In the genomic region with DNA sequence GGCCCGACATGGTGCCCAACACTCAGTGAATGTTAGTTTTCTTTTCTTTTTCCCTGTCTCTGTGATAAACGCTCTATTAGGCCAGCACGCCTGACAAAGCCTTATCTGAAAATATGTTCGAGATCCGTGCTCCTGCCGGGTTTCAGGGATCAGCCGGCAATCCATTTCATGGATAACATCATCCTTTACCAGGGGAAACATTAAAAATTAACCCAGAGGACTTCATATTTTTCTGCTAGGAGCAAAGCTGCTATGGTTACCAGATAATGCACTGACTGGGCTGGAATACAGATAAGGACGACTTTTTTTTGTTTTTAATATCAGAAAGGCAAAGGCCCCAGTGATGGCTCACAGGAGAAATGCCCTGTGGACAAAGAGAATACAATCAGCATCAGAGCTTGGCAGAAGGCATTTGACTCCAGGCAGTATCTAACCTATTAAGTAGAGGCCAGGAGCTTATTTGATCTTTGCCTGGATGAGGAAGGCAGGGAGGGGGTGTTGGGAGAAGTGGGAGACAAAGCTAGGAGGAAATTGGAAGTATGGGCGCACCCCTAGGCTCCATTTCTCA, we compare ENCODE assay signal across 37 cellular contexts.
"Had no signal": no experiment of that assay in that cellular context is flagged by ENCODE, and none has a peak within 500 bp of the region (broad histone marks: within the 10 kb centered on the region; RNA-seq: fewer than 3 reads in every experiment).

No MANE protein-coding gene starts in this region.

- H3K27me3 Mint-ChIP-seq: activated B cell treated with CpG ODN at 0.5 μM for 24 hours; activated CD4-positive, alpha-beta memory T cell treated with anti-CD3 and anti-CD28 coated beads, Interleukin-2, amount 10 ng/mL, durations not matched to agents 7 days and 5 days; activated naive CD4-positive, alpha-beta T cell treated with anti-CD3 and anti-CD28 coated beads, Interleukin-2, amount 50 U/mL, for 24 hours; activated naive CD8-positive, alpha-beta T cell treated with anti-CD3 and anti-CD28 coated beads, Interleukin-2, amount 10 ng/mL, durations not matched to agents 7 days and 5 days had no signal

- H3K27ac ChIP-seq: ascending aorta, KMS-11, Peyer's patch, SJSA1, VCaP had no signal

- H3K27me3 ChIP-seq: ascending aorta, Peyer's patch, SJSA1 had no signal

- H3K4me3 Mint-ChIP-seq: activated B cell treated with CpG ODN at 0.5 μM for 24 hours; activated CD4-positive, alpha-beta memory T cell treated with anti-CD3 and anti-CD28 coated beads, Interleukin-2, amount 10 ng/mL, durations not matched to agents 7 days and 5 days; activated naive CD4-positive, alpha-beta T cell treated with anti-CD3 and anti-CD28 coated beads, Interleukin-2, amount 50 U/mL, for 24 hours; activated naive CD8-positive, alpha-beta T cell treated with anti-CD3 and anti-CD28 coated beads, Interleukin-2, amount 10 ng/mL, durations not matched to agents 7 days and 5 days; activated T-cell treated with anti-CD3 and anti-CD28 coated beads, Interleukin-2, amount 50 U/mL, for 72 hours; activated T-helper 17 cell treated with anti-CD3 and anti-CD28 coated beads, Interleukin-2, amount 50 U/mL, for 72 hours had no signal

- H3K9me3 Mint-ChIP-seq: activated B cell treated with CpG ODN at 0.5 μM for 24 hours; activated naive CD4-positive, alpha-beta T cell treated with anti-CD3 and anti-CD28 coated beads, Interleukin-2, amount 50 U/mL, for 24 hours had no signal

- H3K36me3 Mint-ChIP-seq: activated naive CD4-positive, alpha-beta T cell treated with anti-CD3 and anti-CD28 coated beads, Interleukin-2, amount 50 U/mL, for 24 hours; activated naive CD8-positive, alpha-beta T cell treated with anti-CD3 and anti-CD28 coated beads, Interleukin-2, amount 10 ng/mL, durations not matched to agents 7 days and 5 days had no signal

- H3K4me1 Mint-ChIP-seq: activated B cell treated with CpG ODN at 0.5 μM for 24 hours; activated CD4-positive, alpha-beta memory T cell treated with anti-CD3 and anti-CD28 coated beads, Interleukin-2, amount 10 ng/mL, durations not matched to agents 7 days and 5 days; activated naive CD4-positive, alpha-beta T cell treated with anti-CD3 and anti-CD28 coated beads, Interleukin-2, amount 50 U/mL, for 24 hours; activated naive CD8-positive, alpha-beta T cell treated with anti-CD3 and anti-CD28 coated beads, Interleukin-2, amount 10 ng/mL, durations not matched to agents 7 days and 5 days; activated T-helper 17 cell treated with anti-CD3 and anti-CD28 coated beads, Interleukin-2, amount 50 U/mL, for 72 hours had no signal

- H3K9me3 ChIP-seq: ascending aorta, Peyer's patch, SJSA1 had no signal

- H3K4me1 ChIP-seq: ascending aorta, Peyer's patch, SJSA1 had no signal

- H3K36me3 ChIP-seq: ascending aorta, Peyer's patch, SJSA1 had no signal

- H3K4me3 ChIP-seq: ascending aorta, Peyer's patch, SJSA1 had no signal

- H3K27ac Mint-ChIP-seq: activated B cell treated with CpG ODN at 0.5 μM for 24 hours; activated CD4-positive, alpha-beta memory T cell treated with anti-CD3 and anti-CD28 coated beads, Interleukin-2, amount 10 ng/mL, durations not matched to agents 7 days and 5 days; activated naive CD4-positive, alpha-beta T cell treated with anti-CD3 and anti-CD28 coated beads, Interleukin-2, amount 50 U/mL, for 24 hours; activated naive CD8-positive, alpha-beta T cell treated with anti-CD3 and anti-CD28 coated beads, Interleukin-2, amount 10 ng/mL, durations not matched to agents 7 days and 5 days; activated T-cell treated with anti-CD3 and anti-CD28 coated beads, Interleukin-2, amount 50 U/mL, for 72 hours; activated T-helper 17 cell treated with anti-CD3 and anti-CD28 coated beads, Interleukin-2, amount 50 U/mL, for 72 hours had no signal

- ATAC-seq: activated T-cell treated with anti-CD3 and anti-CD28 coated beads, Interleukin-2, amount 50 U/mL, for 72 hours; activated T-helper 17 cell treated with anti-CD3 and anti-CD28 coated beads, Interleukin-2, amount 50 U/mL, for 72 hours; PC-3 had no signal

- DNase-seq: activated B cell treated with CpG ODN at 0.5 μM for 24 hours; activated CD4-positive, alpha-beta memory T cell treated with anti-CD3 and anti-CD28 coated beads, Interleukin-2, amount 10 ng/mL, durations not matched to agents 7 days and 5 days; activated CD4-positive, alpha-beta T cell treated with anti-CD3 and anti-CD28 coated beads for 1 hour; activated CD4-positive, alpha-beta T cell treated with anti-CD3 and anti-CD28 coated beads for 48 hours; activated gamma-delta T cell; activated naive CD4-positive, alpha-beta T cell treated with Interleukin-2 at 50 U/mL for 16 hours; activated naive CD8-positive, alpha-beta T cell treated with anti-CD3 and anti-CD28 coated beads, Interleukin-2, amount 10 ng/mL, durations not matched to agents 7 days and 5 days; activated T-cell treated with anti-CD3 and anti-CD28 coated beads, Interleukin-2, amount 50 U/mL, for 1 hour; activated T-cell treated with anti-CD3 and anti-CD28 coated beads, Interleukin-2, amount 50 U/mL, for 72 hours; amygdala; caudate nucleus; MV-4-11; NCI-H1092; NCI-H1417; NCI-H146; NCI-H187; NCI-H2029 treated with DMSO at 0.1 percent for 48 hours; NCI-H2107; NCI-H2171; NCI-H510A; NCI-H526; NCI-H774; NK-92 treated with Interleukin-12 subunit alpha and Interleukin-12 subunit beta, amount 100 ng/mL, for 24 hours; PC-3; Peyer's patch; RPMI8226; SHP77 treated with DMSO at 0.1 percent for 48 hours; SW 1271; T-helper 1 cell; T-helper 2 cell; T-helper 9 cell had no signal
